In genomic region chr16:87572959-87573358, GRCh38 we compare ENCODE assay signal across 28 cellular contexts. TPM values are rescaled to one million over a fixed set of nuclear protein-coding genes. Genes with fewer than 3 reads are reported as not detected.
"Had no signal": no experiment of that assay in that cellular context is flagged by ENCODE, and none has a peak within 500 bp of the region (broad histone marks: within the 10 kb centered on the region; RNA-seq: fewer than 3 reads in every experiment).

No MANE protein-coding gene starts in this region.

- H3K4me2 ChIP-seq: SK-N-SH had no signal

- H3K27ac ChIP-seq: SJCRH30, VCaP had no signal

- H3K27me3 ChIP-seq: SJCRH30 had no signal

- ATAC-seq: activated T-helper 17 cell treated with anti-CD3 and anti-CD28 coated beads, Interleukin-2, amount 50 U/mL, for 72 hours had no signal

- H3K4me3 ChIP-seq: SJCRH30 had no signal

- H3K4me3 Mint-ChIP-seq: activated CD4-positive, alpha-beta memory T cell treated with anti-CD3 and anti-CD28 coated beads for 36 hours; activated CD4-positive, alpha-beta T cell treated with anti-CD3 and anti-CD28 coated beads, Interleukin-2, amount 10 ng/mL, durations not matched to agents 7 days and 5 days; activated naive CD4-positive, alpha-beta T cell treated with anti-CD3 and anti-CD28 coated beads for 36 hours; activated naive CD8-positive, alpha-beta T cell; activated T-helper 17 cell treated with anti-CD3 and anti-CD28 coated beads, Interleukin-2, amount 50 U/mL, for 72 hours had no signal

- H3K4me1 ChIP-seq: SJCRH30 had no signal

- H3K4me1 Mint-ChIP-seq: activated CD4-positive, alpha-beta T cell treated with anti-CD3 and anti-CD28 coated beads, Interleukin-2, amount 10 ng/mL, durations not matched to agents 7 days and 5 days; activated T-helper 17 cell treated with anti-CD3 and anti-CD28 coated beads, Interleukin-2, amount 50 U/mL, for 72 hours had no signal

- H3K36me3 Mint-ChIP-seq: activated CD4-positive, alpha-beta memory T cell treated with anti-CD3 and anti-CD28 coated beads for 36 hours; activated naive CD8-positive, alpha-beta T cell had no signal

- H3K9me3 ChIP-seq: SJCRH30, SK-N-SH had no signal

- DNase-seq: activated CD4-positive, alpha-beta memory T cell treated with anti-CD3 and anti-CD28 coated beads for 36 hours; activated CD4-positive, alpha-beta T cell treated with anti-CD3 and anti-CD28 coated beads, Interleukin-2, amount 10 ng/mL, durations not matched to agents 7 days and 5 days; activated CD4-positive, CD25-positive, alpha-beta regulatory T cell; activated CD8-positive, alpha-beta memory T cell treated with anti-CD3 and anti-CD28 coated beads for 24 hours; activated gamma-delta T cell; activated naive CD4-positive, alpha-beta T cell treated with anti-CD3 and anti-CD28 coated beads for 36 hours; activated T-cell treated with anti-CD3 and anti-CD28 coated beads, Interleukin-2, amount 50 U/mL, for 48 hours; amygdala; cerebellar nuclear complex; Karpas-422; NCI-H1105 treated with DMSO at 0.1 percent for 48 hours; NCI-H1436 treated with DMSO at 0.1 percent for 48 hours; NCI-H187; NCI-H2081; NCI-H2227 treated with DMSO at 0.1 percent for 48 hours; NCI-H446 treated with DMSO at 0.1 percent for 48 hours; NCI-H524 treated with DMSO at 0.1 percent for 48 hours; NCI-H774; Right ventricle myocardium superior; RPMI8226; SJCRH30; SK-N-SH; T-helper 1 cell had no signal

- H3K9ac ChIP-seq: SK-N-SH had no signal

- H3K36me3 ChIP-seq: SJCRH30 had no signal

- H3K27ac Mint-ChIP-seq: activated CD4-positive, alpha-beta memory T cell treated with anti-CD3 and anti-CD28 coated beads for 36 hours; activated CD4-positive, alpha-beta T cell treated with anti-CD3 and anti-CD28 coated beads, Interleukin-2, amount 10 ng/mL, durations not matched to agents 7 days and 5 days; activated naive CD4-positive, alpha-beta T cell treated with anti-CD3 and anti-CD28 coated beads for 36 hours; activated naive CD8-positive, alpha-beta T cell; activated T-helper 17 cell treated with anti-CD3 and anti-CD28 coated beads, Interleukin-2, amount 50 U/mL, for 72 hours had no signal

- H3K9me3 Mint-ChIP-seq: activated CD4-positive, alpha-beta memory T cell treated with anti-CD3 and anti-CD28 coated beads for 36 hours; activated CD4-positive, alpha-beta T cell treated with anti-CD3 and anti-CD28 coated beads, Interleukin-2, amount 10 ng/mL, durations not matched to agents 7 days and 5 days; activated naive CD4-positive, alpha-beta T cell treated with anti-CD3 and anti-CD28 coated beads for 36 hours; activated T-helper 17 cell treated with anti-CD3 and anti-CD28 coated beads, Interleukin-2, amount 50 U/mL, for 72 hours had no signal

RNA-seq across cellular contexts. Expression of gene JPH3, which starts 29.3 kb away (rescaled TPM):
- total RNA-seq: activated CD4-positive, alpha-beta T cell treated with anti-CD3 and anti-CD28 coated beads, Interleukin-2, amount 10 ng/mL, durations not matched to agents 7 days and 5 days; OCI-LY7; SJCRH30; T-helper 2 cell treated with Interferon-gamma antibody and Interleukin-4, amounts not matched to agents 100 ng/mL and 5 ng/mL, for 36 hours had no signal
